21 cellular contexts compared by ENCODE assay signal in genomic region chr5:23042231-23042630, GRCh38.
"Had no signal": no experiment of that assay in that cellular context is flagged by ENCODE, and none has a peak within 500 bp of the region (broad histone marks: within the 10 kb centered on the region; RNA-seq: fewer than 3 reads in every experiment).

No MANE protein-coding gene starts in this region.

- H3K4me3 ChIP-seq: body of pancreas, cardiac muscle cell, heart left ventricle, ovary, psoas muscle, right atrium auricular region, thyroid gland, upper lobe of right lung had no signal

- H3K27me3 ChIP-seq: body of pancreas, cardiac muscle cell, heart left ventricle, neutrophil, ovary, right atrium auricular region, thyroid gland, upper lobe of right lung had no signal

- H3K36me3 ChIP-seq: cardiac muscle cell, heart left ventricle, neutrophil, ovary, right atrium auricular region, thyroid gland, upper lobe of right lung, WERI-Rb-1 had no signal

- H3K9me3 ChIP-seq: body of pancreas, heart left ventricle, neutrophil, ovary, psoas muscle, right atrium auricular region, thyroid gland, upper lobe of right lung had no signal

- H3K4me1 ChIP-seq: body of pancreas, heart left ventricle, psoas muscle, right atrium auricular region, thyroid gland, upper lobe of right lung had no signal

- ATAC-seq: activated CD8-positive, alpha-beta T cell treated with anti-CD3 and anti-CD28 coated beads for 36 hours; activated naive CD8-positive, alpha-beta T cell treated with anti-CD3 and anti-CD28 coated beads, Interleukin-2, amount 50 U/mL, for 24 hours; body of pancreas; heart left ventricle; natural killer cell treated with Interleukin-12 subunit alpha and Interleukin-12 subunit beta and Interleukin-15 and Interleukin-18, amount 100 ng/mL, for 72 hours; psoas muscle; upper lobe of right lung had no signal

- H3K27ac ChIP-seq: body of pancreas, cardiac muscle cell, epithelial cell of prostate, heart left ventricle, neutrophil, ovary, psoas muscle, right atrium auricular region, thyroid gland, upper lobe of right lung, WERI-Rb-1 had no signal

- DNase-seq: activated CD4-positive, alpha-beta T cell treated with anti-CD3 and anti-CD28 coated beads, Interleukin-2, amount 10 ng/mL, durations not matched to agents 7 days and 5 days; activated CD4-positive, CD25-positive, alpha-beta regulatory T cell treated with anti-CD3 and anti-CD28 coated beads, Interleukin-2, amount 50 U/mL, for 72 hours; activated CD8-positive, alpha-beta T cell treated with anti-CD3 and anti-CD28 coated beads for 36 hours; activated gamma-delta T cell; activated naive CD4-positive, alpha-beta T cell treated with anti-CD3 and anti-CD28 coated beads, Interleukin-2, amount 50 U/mL, for 16 hours; activated naive CD8-positive, alpha-beta T cell treated with anti-CD3 and anti-CD28 coated beads, Interleukin-2, amount 50 U/mL, for 24 hours; body of pancreas; cortex of kidney; heart left ventricle; ovary; psoas muscle; stimulated activated CD4-positive, alpha-beta T cell treated with anti-CD3 and anti-CD28 coated beads, Interleukin-4, amount 100 ng/mL, for 24 hours; substantia nigra; thyroid gland; upper lobe of right lung; WERI-Rb-1 had no signal
